24 cellular contexts compared by ENCODE assay signal in genomic region chr2:191384829-191385228, GRCh38.
DNase-seq lines count a peak whose midpoint lies in the region; ATAC-seq and TF ChIP-seq lines count a peak whose summit lies in the region.
"Had no signal": no experiment of that assay in that cellular context is flagged by ENCODE, and none has a peak within 500 bp of the region (broad histone marks: within the 10 kb centered on the region; RNA-seq: fewer than 3 reads in every experiment).

No MANE protein-coding gene starts in this region.

- in situ Hi-C loops in brain microvascular endothelial cell (cut with HindIII; ENCODE audit: low pct_ligation_motif_present, low sequenced_read_pairs) = no loop called here

- 93% methylated on average over 2 of the region's 2 CpGs for WGBS in smooth muscle cell (ENCODE audit: low lambda C conversion rate)

- peak overlapping the region; percentile 48 for H3K27ac ChIP-seq in brain microvascular endothelial cell
- H3K27ac ChIP-seq in smooth muscle cell (ENCODE audit: low read depth) = peak overlapping the region; percentile 56
- H3K27ac ChIP-seq: HL-60, PC-9 had no signal

- TF ChIP-seq CTCF in brain microvascular endothelial cell (IDR thresholded peaks at IDR 0.05; ENCODE audit: low read depth, low read length, missing control alignments) (no peak), smooth muscle cell (IDR thresholded peaks at IDR 0.05; ENCODE audit: borderline replicate concordance, insufficient read depth, poor library complexity, severe bottlenecking) (no peak)

- no peaks in the 10 kb centered on the region for H3F3A ChIP-seq in smooth muscle cell (ENCODE audit: low read depth)

- peak; percentile 69 for ATAC-seq in left ventricle myocardium superior
- no peak for ATAC-seq in HG03039 (IDR thresholded peaks at IDR 0.05; ENCODE audit: unreplicated experiment)
- ATAC-seq in GM21576 (IDR thresholded peaks at IDR 0.05; ENCODE audit: unreplicated experiment) = no peak
- ATAC-seq: activated T-cell treated with anti-CD3 and anti-CD28 coated beads, Interleukin-2, amount 50 U/mL, for 4 hours; CD8-positive, alpha-beta T cell; left colon; natural killer cell treated with Interleukin-12 subunit alpha and Interleukin-12 subunit beta and Interleukin-15 and Interleukin-18, amount 100 ng/mL, for 72 hours; stimulated activated naive B cell treated with anti-CD40 and anti-IgM and Interleukin-4, amounts not matched to agents 10 μg/mL and 1 μg/mL and 100 μg/mL, for 72 hours; T-cell had no signal

- intact Hi-C loops in left ventricle myocardium superior (cut with micrococcal nuclease) = no loop called here

- H3K4me3 ChIP-seq in brain microvascular endothelial cell (ENCODE audit: low read depth, low read length) (no peak overlapping the region), smooth muscle cell (no peak overlapping the region)
- H3K4me3 ChIP-seq: PC-9 had no signal

- H3K9me3 ChIP-seq in smooth muscle cell (replicated peaks; ENCODE audit: low read depth) = no peaks in the 10 kb centered on the region

- H3K9ac ChIP-seq in smooth muscle cell (ENCODE audit: low read depth) = no peak overlapping the region

- no peaks in the 10 kb centered on the region for H3K79me2 ChIP-seq in smooth muscle cell (ENCODE audit: low read depth)

- H3K36me3 ChIP-seq in brain microvascular endothelial cell (replicated peaks) (peaks cover 9% of the 10 kb centered on the region), smooth muscle cell (ENCODE audit: low read depth) (peaks cover 3% of the 10 kb centered on the region)

- H3K27me3 ChIP-seq in brain microvascular endothelial cell (replicated peaks) (no peaks in the 10 kb centered on the region), smooth muscle cell (ENCODE audit: low read depth) (no peaks in the 10 kb centered on the region)

- H2AFZ ChIP-seq in smooth muscle cell (ENCODE audit: low read depth) = no peak overlapping the region
- H2AFZ ChIP-seq: PC-9 had no signal

- H3K4me2 ChIP-seq in smooth muscle cell = no peak overlapping the region
- H3K4me2 ChIP-seq: PC-9 had no signal

- DNase-seq in EL (peak; percentile 13), brain microvascular endothelial cell (no peak), left ventricle myocardium superior (no peak), smooth muscle cell (lab: John Stamatoyannopoulos, UW; ENCODE audit: unreplicated experiment) (no peak), foreskin melanocyte (no peak)
- DNase-seq: activated naive CD4-positive, alpha-beta T cell treated with Interleukin-2 at 50 U/mL for 16 hours; activated T-cell treated with anti-CD3 and anti-CD28 coated beads, Interleukin-2, amount 50 U/mL, for 4 hours; CD8-positive, alpha-beta T cell; DMS79 treated with DMSO at 0.1 percent for 48 hours; effector CD8-positive, alpha-beta T cell; left colon; midbrain; NCI-H1105; NCI-H2029 treated with DMSO at 0.1 percent for 48 hours; NCI-H345; PC-9; small intestine; stimulated activated CD4-positive, alpha-beta T cell treated with anti-CD3 and anti-CD28 coated beads, Interleukin-2, amount 100 ng/mL, for 48 hours; stimulated activated naive B cell treated with anti-CD40 and anti-IgM and Interleukin-4, amounts not matched to agents 10 μg/mL and 1 μg/mL and 100 μg/mL, for 72 hours; T-cell had no signal

- H3K4me1 ChIP-seq in smooth muscle cell (ENCODE audit: low read depth) = peaks cover 4% of the 10 kb centered on the region

- H4K20me1 ChIP-seq in smooth muscle cell (ENCODE audit: low read depth) = no peaks in the 10 kb centered on the region
